1 cellular context compared by ENCODE assay signal in genomic region chr16:28842696-28843095, GRCh38.
TF ChIP-seq lines count a peak whose summit lies in the region.

No MANE protein-coding gene starts in this region.

TF ChIP-seq in GM12878, 131 proteins besides CTCF, POLR2A, EP300 and RAD21:
- TF ChIP-seq ZBED1 (IDR thresholded peaks at IDR 0.05; ENCODE audit: borderline replicate concordance) (no peak), CBFB (IDR thresholded peaks at IDR 0.05; ENCODE audit: low read depth) (no peak), POLR2AphosphoS5 (IDR thresholded peaks at IDR 0.05; ENCODE audit: low read length) (peak; percentile 38; the same call in 1 of the 2 replicates), SRF (IDR thresholded peaks at IDR 0.05; ENCODE audit: low read depth in 2 of 2, low read length in 2 of 2) (no peak), CREB1 (IDR thresholded peaks at IDR 0.05; ENCODE audit: low read depth) (no peak)
- TF ChIP-seq, protein P1, sequence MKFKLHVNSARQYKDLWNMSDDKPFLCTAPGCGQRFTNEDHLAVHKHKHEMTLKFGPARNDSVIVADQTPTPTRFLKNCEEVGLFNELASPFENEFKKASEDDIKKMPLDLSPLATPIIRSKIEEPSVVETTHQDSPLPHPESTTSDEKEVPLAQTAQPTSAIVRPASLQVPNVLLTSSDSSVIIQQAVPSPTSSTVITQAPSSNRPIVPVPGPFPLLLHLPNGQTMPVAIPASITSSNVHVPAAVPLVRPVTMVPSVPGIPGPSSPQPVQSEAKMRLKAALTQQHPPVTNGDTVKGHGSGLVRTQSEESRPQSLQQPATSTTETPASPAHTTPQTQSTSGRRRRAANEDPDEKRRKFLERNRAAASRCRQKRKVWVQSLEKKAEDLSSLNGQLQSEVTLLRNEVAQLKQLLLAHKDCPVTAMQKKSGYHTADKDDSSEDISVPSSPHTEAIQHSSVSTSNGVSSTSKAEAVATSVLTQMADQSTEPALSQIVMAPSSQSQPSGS (IDR thresholded peaks at IDR 0.05; ENCODE audit: low read length): no peak
TF ChIP-seq in GM12878: peak in this region for 1.
